Comparison of ENCODE assay signal across 8 cellular contexts in the genomic region with DNA sequence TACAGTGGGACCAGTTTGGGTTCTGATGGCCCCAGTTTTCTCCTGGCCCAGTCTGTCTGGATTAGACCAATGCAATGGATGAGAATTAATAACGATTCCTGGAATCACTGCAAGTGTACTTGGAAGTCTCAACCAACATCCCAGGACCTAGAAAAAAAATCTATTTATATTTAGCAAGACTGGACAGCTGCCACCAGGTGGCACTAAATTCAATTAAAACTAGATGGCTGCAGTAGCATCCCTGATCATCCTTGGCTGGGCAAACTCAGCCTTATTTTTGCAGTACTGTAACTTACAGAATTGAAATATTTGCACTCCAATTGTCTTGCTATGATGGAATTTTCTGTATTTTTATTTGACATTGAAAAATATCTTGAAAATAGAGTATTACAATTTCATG.
A peak's percentile ranks its signal among the peaks of the same experiment; 100 is the strongest.
DNase-seq lines count a peak whose midpoint lies in the region; ATAC-seq and TF ChIP-seq lines count a peak whose summit lies in the region.

No MANE protein-coding gene starts in this region.

- TF ChIP-seq POLR2A in tibial nerve (IDR thresholded peaks at IDR 0.05): no peak

- no peak for TF ChIP-seq EP300 in tibial nerve (IDR thresholded peaks at IDR 0.05)

- peak; percentile 38 for DNase-seq in Daoy (ENCODE audit: low read depth)
- DNase-seq in NCI-H2029 treated with DMSO at 0.1 percent for 48 hours (lab: John Stamatoyannopoulos, UW): peak; percentile 10
- DNase-seq in T1000 (lab: John Stamatoyannopoulos, UW): peak; percentile 8
- DNase-seq in dermis microvascular lymphatic vessel endothelial cell (ENCODE audit: low read depth in 2 of 2): peak; percentile 2 to 43
- DNase-seq in lung (ENCODE audit: low spot score): no peak
- DNase-seq in tibial nerve (ENCODE audit: low spot score in 2 of 2): peak; percentile 24 to 67
- no peak for DNase-seq in 8988T

- H3K27ac ChIP-seq in lung (ENCODE audit: low read depth in 1 of 2, low read length in 1 of 2) (no peak overlapping the region), tibial nerve (no peak overlapping the region)

- 16 to 24% methylated on average over 1 of the region's 1 CpG for WGBS in lung, 2 donors
- WGBS in tibial nerve, 2 donors: 23 to 24% methylated on average over 1 of the region's 1 CpG

- H3K27me3 ChIP-seq in lung (ENCODE audit: control insufficient read depth, insufficient read depth): no peaks in the 10 kb centered on the region
- no peaks in the 10 kb centered on the region for H3K27me3 ChIP-seq in tibial nerve

- TF ChIP-seq CTCF in lung (IDR thresholded peaks at IDR 0.05; ENCODE audit: control extremely low read depth, extremely low read depth): peak; percentile 3
- TF ChIP-seq CTCF in tibial nerve (IDR thresholded peaks at IDR 0.05): peak; percentile 31 to 56 (median 37)

- peak; percentile 73 for ATAC-seq in HG02610 (IDR thresholded peaks at IDR 0.05; ENCODE audit: unreplicated experiment)
- no peak for ATAC-seq in lung (ENCODE audit: insufficient read depth, low FRiP score)

- H3K4me3 ChIP-seq in lung (no peak overlapping the region), tibial nerve (no peak overlapping the region)

- peaks cover 0 to 4% of the 10 kb centered on the region in 2 donors for H3K9me3 ChIP-seq in lung (ENCODE audit: control insufficient read depth in 2 of 2, insufficient read depth in 1 of 2, low read length in 1 of 2)
- peaks cover 0 to 5% (median 0%) of the 10 kb centered on the region in 4 donors for H3K9me3 ChIP-seq in tibial nerve

- H3K4me1 ChIP-seq in lung (ENCODE audit: control insufficient read depth in 2 of 2, insufficient read depth in 2 of 2, low read length in 2 of 2) (no peaks in the 10 kb centered on the region), tibial nerve (peaks cover 0 to 27% (median 0%) of the 10 kb centered on the region in 4 donors)

- no peaks in the 10 kb centered on the region for H3K36me3 ChIP-seq in lung (ENCODE audit: control insufficient read depth in 2 of 2, insufficient read depth in 2 of 2, low read length in 2 of 2)
- no peaks in the 10 kb centered on the region for H3K36me3 ChIP-seq in tibial nerve

Comparison
In these comparisons a context has a peak if more than half of its experiments do, and no peak if none do; other contexts are left out.
1. DNase-seq: peak in Daoy (single experiment), NCI-H2029 treated with DMSO at 0.1 percent for 48 hours (single experiment), T1000 (single experiment), dermis microvascular lymphatic vessel endothelial cell (2 of 2) and tibial nerve (2 of 2); none in lung (single experiment) and 8988T (single experiment).